1 cellular context compared by ENCODE assay signal in genomic region chr6:56393615-56394612, GRCh38.
TF ChIP-seq lines count a peak whose summit lies in the region.

No MANE protein-coding gene starts in this region.

TF ChIP-seq in H1, 55 proteins besides CTCF, POLR2A, EP300 and RAD21:
- no peak for TF ChIP-seq USF2 (IDR thresholded peaks at IDR 0.05; ENCODE audit: low read length)
- TF ChIP-seq RXRA (IDR thresholded peaks at IDR 0.05; ENCODE audit: insufficient read depth, low read depth, low read length), result no peak
- TF ChIP-seq GTF2F1 (IDR thresholded peaks at IDR 0.05; ENCODE audit: borderline replicate concordance, low read depth, low read length), result no peak
- TF ChIP-seq CREB1 (IDR thresholded peaks at IDR 0.05), result no peak
- no peak for TF ChIP-seq CBX8 (IDR thresholded peaks at IDR 0.05; ENCODE audit: borderline replicate concordance, low read depth, low read length)
- no peak for TF ChIP-seq SP4 (IDR thresholded peaks at IDR 0.05; ENCODE audit: low read length)
- no peak for TF ChIP-seq TBP (IDR thresholded peaks at IDR 0.05; ENCODE audit: low read depth, low read length)
- no peak for TF ChIP-seq TAF7 (optimal IDR thresholded peaks at IDR 0.05; ENCODE audit: borderline replicate concordance, low read depth, low read length)
- no peak for TF ChIP-seq RNF2 (IDR thresholded peaks at IDR 0.05; ENCODE audit: borderline replicate concordance, low read depth, low read length, missing control alignments, poor library complexity, severe bottlenecking)
- no peak for TF ChIP-seq E2F6 (IDR thresholded peaks at IDR 0.05)
- no peak for TF ChIP-seq BRCA1 (IDR thresholded peaks at IDR 0.05; ENCODE audit: low read depth, low read length)
- TF ChIP-seq YY1 (IDR thresholded peaks at IDR 0.05; ENCODE audit: low read depth, low read length), result no peak
TF ChIP-seq in H1: peak in this region for 0.
